Comparison of ENCODE assay signal across 1 cellular context in genomic region chr21:36783612-36784383, GRCh38.
A peak's percentile ranks its signal among the peaks of the same experiment; 100 is the strongest.
TF ChIP-seq lines count a peak whose summit lies in the region.

No MANE protein-coding gene starts in this region.

TF ChIP-seq in IMR-90, 13 proteins besides CTCF, POLR2A, EP300 and RAD21:
- TF ChIP-seq BHLHE40 (IDR thresholded peaks at IDR 0.05; ENCODE audit: low read depth, low read length), result no peak
- TF ChIP-seq USF2 (IDR thresholded peaks at IDR 0.05; ENCODE audit: low read depth, low read length), result no peak
- peak; percentile 56; the same call in 1 of the 2 replicates for TF ChIP-seq FOS (IDR thresholded peaks at IDR 0.05; ENCODE audit: low read depth, low read length)
- TF ChIP-seq CEBPB (IDR thresholded peaks at IDR 0.05; ENCODE audit: low read depth, low read length), result no peak; the same call in 1 of the 2 replicates
- no peak for TF ChIP-seq ELK1 (IDR thresholded peaks at IDR 0.05; ENCODE audit: borderline replicate concordance, low read depth, low read length)
- no peak for TF ChIP-seq SMC3 (IDR thresholded peaks at IDR 0.05; ENCODE audit: low read depth, low read length)
- no peak for TF ChIP-seq MAZ (IDR thresholded peaks at IDR 0.05; ENCODE audit: borderline replicate concordance, low read depth, low read length)
- TF ChIP-seq CHD1 (IDR thresholded peaks at IDR 0.05; ENCODE audit: low read depth, low read length), result no peak
- TF ChIP-seq MAFK (IDR thresholded peaks at IDR 0.05; ENCODE audit: low read depth, low read length), result peak; percentile 49
- no peak for TF ChIP-seq RFX5 (IDR thresholded peaks at IDR 0.05; ENCODE audit: low read depth, low read length)
- TF ChIP-seq MXI1 (IDR thresholded peaks at IDR 0.05; ENCODE audit: borderline replicate concordance, low read depth, low read length), result 0 out of 2 replicates have a peak, but pooled peaks have one; percentile 43
- TF ChIP-seq RCOR1 (IDR thresholded peaks at IDR 0.05; ENCODE audit: insufficient replicate concordance, low read length), result no peak
